Comparison of ENCODE assay signal across 29 cellular contexts in genomic region chr3:72470899-72471298, GRCh38.
"Had no signal": no experiment of that assay in that cellular context is flagged by ENCODE, and none has a peak within 500 bp of the region (broad histone marks: within the 10 kb centered on the region; RNA-seq: fewer than 3 reads in every experiment).

No MANE protein-coding gene starts in this region.

- H3K36me3 ChIP-seq: stomach, suprapubic skin, thoracic aorta, thyroid gland, tibial artery, tibial nerve, transverse colon, upper lobe of left lung, upper lobe of right lung, uterus, vagina had no signal

- H3K4me1 ChIP-seq: stomach, suprapubic skin, testis, thyroid gland, tibial artery, tibial nerve, transverse colon, upper lobe of left lung, upper lobe of right lung, uterus, vagina had no signal

- H3K27ac ChIP-seq: stomach, suprapubic skin, testis, thoracic aorta, thyroid gland, tibial artery, tibial nerve, transverse colon, upper lobe of left lung, upper lobe of right lung, uterus, vagina had no signal

- H3K36me3 Mint-ChIP-seq: stimulated activated effector memory CD8-positive, alpha-beta T cell treated with anti-CD3 and anti-CD28 coated beads, Interleukin-12 subunit alpha, Interleukin-12 subunit beta, amount 100 ng/mL, for 72 hours; stimulated activated memory B cell treated with anti-CD40 and anti-IgM and Interleukin-4, amounts not matched to agents 10 μg/mL and 1 μg/mL and 100 μg/mL, for 72 hours; type B pancreatic cell had no signal

- H3K9me3 ChIP-seq: stomach, suprapubic skin, testis, thoracic aorta, thyroid gland, tibial nerve, transverse colon, upper lobe of left lung, upper lobe of right lung, uterus, vagina had no signal

- H3K9me3 Mint-ChIP-seq: stimulated activated memory B cell treated with anti-CD40 and anti-IgM and Interleukin-4, amounts not matched to agents 10 μg/mL and 1 μg/mL and 100 μg/mL, for 72 hours; type B pancreatic cell had no signal

- H3K4me3 ChIP-seq: stomach, suprapubic skin, testis, thoracic aorta, thyroid gland, tibial artery, tibial nerve, transverse colon, upper lobe of left lung, upper lobe of right lung, uterus, vagina had no signal

- H3K27me3 ChIP-seq: stomach, suprapubic skin, testis, thyroid gland, tibial artery, tibial nerve, transverse colon, upper lobe of left lung, upper lobe of right lung, uterus, vagina had no signal

- H3K27ac Mint-ChIP-seq: stimulated activated effector memory CD8-positive, alpha-beta T cell treated with anti-CD3 and anti-CD28 coated beads, Interleukin-12 subunit alpha, Interleukin-12 subunit beta, amount 100 ng/mL, for 72 hours; stimulated activated memory B cell treated with anti-CD40 and anti-IgM and Interleukin-4, amounts not matched to agents 10 μg/mL and 1 μg/mL and 100 μg/mL, for 72 hours; stimulated activated naive B cell treated with anti-CD40 and anti-IgM and Interleukin-4, amounts not matched to agents 10 μg/mL and 1 μg/mL and 100 μg/mL, for 72 hours; stimulated activated naive CD8-positive, alpha-beta T cell treated with anti-CD3 and anti-CD28 coated beads, Interleukin-15, Interleukin-2, amounts not matched to agents 100 ng/mL and 50 ng/mL, for 24 hours; type B pancreatic cell had no signal

- DNase-seq: stimulated activated CD4-positive, alpha-beta T cell treated with anti-CD3 and anti-CD28 coated beads, Interleukin-2, amount 100 ng/mL, for 48 hours; stimulated activated CD4-positive, alpha-beta T cell treated with anti-CD3 and anti-CD28 coated beads, Interleukin-4, amount 100 ng/mL, for 1 hour; stimulated activated CD4-positive, alpha-beta T cell treated with anti-CD3 and anti-CD28 coated beads, Interleukin-4, amount 100 ng/mL, for 24 hours; stimulated activated CD4-positive, alpha-beta T cell treated with anti-CD3 and anti-CD28 coated beads, Interleukin-4, amount 100 ng/mL, for 4 hours; stimulated activated CD8-positive, alpha-beta memory T cell treated with anti-CD3 and anti-CD28 coated beads, Interleukin-4, amount 100 ng/mL, for 48 hours; stimulated activated naive B cell treated with anti-CD40 and anti-IgM and Interleukin-4, amounts not matched to agents 10 μg/mL and 1 μg/mL and 100 μg/mL, for 72 hours; stimulated activated naive CD4-positive, alpha-beta T cell; stimulated activated naive CD4-positive, alpha-beta T cell treated with Interleukin-2 at 50 U/mL for 16 hours; stimulated activated naive CD8-positive, alpha-beta T cell treated with anti-CD3 and anti-CD28 coated beads, Interleukin-15, amount 100 ng/mL, for 72 hours; stimulated activated naive CD8-positive, alpha-beta T cell treated with anti-CD3 and anti-CD28 coated beads, Interleukin-15, Interleukin-2, amounts not matched to agents 100 U/mL and 50 U/mL, for 24 hours; stomach; substantia nigra; testis; thyroid gland; tibial artery; transverse colon; trophoblast cell; upper lobe of left lung; upper lobe of right lung; uterus had no signal

- H3K4me3 Mint-ChIP-seq: stimulated activated effector memory CD8-positive, alpha-beta T cell treated with anti-CD3 and anti-CD28 coated beads, Interleukin-12 subunit alpha, Interleukin-12 subunit beta, amount 100 ng/mL, for 72 hours; stimulated activated memory B cell treated with anti-CD40 and anti-IgM and Interleukin-4, amounts not matched to agents 10 μg/mL and 1 μg/mL and 100 μg/mL, for 72 hours; stimulated activated naive B cell treated with anti-CD40 and anti-IgM and Interleukin-4, amounts not matched to agents 10 μg/mL and 1 μg/mL and 100 μg/mL, for 72 hours; stimulated activated naive CD8-positive, alpha-beta T cell treated with anti-CD3 and anti-CD28 coated beads, Interleukin-15, amount 100 ng/mL, for 72 hours; stimulated activated naive CD8-positive, alpha-beta T cell treated with anti-CD3 and anti-CD28 coated beads, Interleukin-15, Interleukin-2, amounts not matched to agents 100 ng/mL and 50 ng/mL, for 24 hours; type B pancreatic cell had no signal

- ATAC-seq: stimulated activated effector memory CD8-positive, alpha-beta T cell treated with anti-CD3 and anti-CD28 coated beads, Interleukin-12 subunit alpha, Interleukin-12 subunit beta, amount 100 ng/mL, for 72 hours; stimulated activated memory B cell treated with anti-CD40 and anti-IgM and Interleukin-4, amounts not matched to agents 10 μg/mL and 1 μg/mL and 100 μg/mL, for 72 hours; stimulated activated naive B cell treated with anti-CD40 and anti-IgM and Interleukin-4, amounts not matched to agents 10 μg/mL and 1 μg/mL and 100 μg/mL, for 72 hours; stimulated activated naive CD8-positive, alpha-beta T cell treated with anti-CD3 and anti-CD28 coated beads, Interleukin-15, amount 100 ng/mL, for 72 hours; stimulated activated naive CD8-positive, alpha-beta T cell treated with anti-CD3 and anti-CD28 coated beads, Interleukin-15, Interleukin-2, amounts not matched to agents 100 U/mL and 50 U/mL, for 24 hours; upper lobe of right lung had no signal

- FAIRE-seq: urothelium cell line had no signal
